Comparison of ENCODE assay signal across 13 cellular contexts in the genomic region with DNA sequence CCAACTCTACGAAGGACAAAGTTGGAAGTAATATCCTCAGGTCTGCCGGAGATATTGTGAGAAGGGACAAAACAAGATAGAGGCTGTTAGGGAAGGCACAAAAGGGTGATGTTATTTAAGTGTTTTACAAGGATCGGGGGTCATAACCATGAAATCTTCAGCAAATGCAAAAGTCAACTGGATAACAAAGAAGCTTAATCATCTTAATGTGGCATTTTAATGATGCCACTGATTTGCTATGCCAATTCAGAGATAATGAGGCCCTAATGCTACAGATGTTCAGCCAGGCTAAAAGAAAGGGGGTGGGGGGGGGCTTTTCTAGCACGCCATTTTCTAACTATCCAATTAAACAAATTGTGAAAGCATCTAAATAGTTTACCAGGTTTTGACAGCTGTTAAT.
DNase-seq lines count a peak whose midpoint lies in the region; ATAC-seq and TF ChIP-seq lines count a peak whose summit lies in the region.
"Had no signal": no experiment of that assay in that cellular context is flagged by ENCODE, and none has a peak within 500 bp of the region (broad histone marks: within the 10 kb centered on the region; RNA-seq: fewer than 3 reads in every experiment).

No MANE protein-coding gene starts in this region.

- intact Hi-C loops in CD4-positive, alpha-beta T cell (cut with DNase I, micrococcal nuclease), result loop anchor here (2.0 to 5.0 kb wide), 4 partner anchors 18 to 61 kb away; a partner anchor contains a TSS

- H3K36me3 ChIP-seq in DND-41 (ENCODE audit: insufficient read depth, low read length), result no peaks in the 10 kb centered on the region
- no peaks in the 10 kb centered on the region for H3K36me3 ChIP-seq in effector memory CD4-positive, alpha-beta T cell (ENCODE audit: control insufficient read depth, insufficient read depth, low read length)
- H3K36me3 ChIP-seq: transverse colon had no signal

- no peaks in the 10 kb centered on the region for H3K9me3 Mint-ChIP-seq in CD4-positive, alpha-beta T cell

- H3K4me3 ChIP-seq in DND-41 (ENCODE audit: low read depth in 1 of 2, low read length in 2 of 2), result no peak overlapping the region
- no peak overlapping the region for H3K4me3 ChIP-seq in effector memory CD4-positive, alpha-beta T cell (ENCODE audit: insufficient read depth, low read depth, low read length, poor library complexity, severe bottlenecking)
- H3K4me3 ChIP-seq: lung, smooth muscle cell, transverse colon had no signal

- H3K27ac Mint-ChIP-seq in CD4-positive, alpha-beta T cell, result peak overlapping the region; percentile 92

- peaks cover 17% of the 10 kb centered on the region for H3K4me1 ChIP-seq in DND-41 (ENCODE audit: insufficient read depth, low read length)
- H3K4me1 ChIP-seq in effector memory CD4-positive, alpha-beta T cell (ENCODE audit: control insufficient read depth, insufficient read depth, low read length, poor library complexity, severe bottlenecking), result peaks cover 23% of the 10 kb centered on the region
- H3K4me1 ChIP-seq: transverse colon had no signal

- H3K9me3 ChIP-seq in CD4-positive, alpha-beta T cell (ENCODE audit: control insufficient read depth, low read length), result no peaks in the 10 kb centered on the region
- no peaks in the 10 kb centered on the region for H3K9me3 ChIP-seq in DND-41 (ENCODE audit: insufficient read depth, low read length, severe bottlenecking)
- H3K9me3 ChIP-seq in effector memory CD4-positive, alpha-beta T cell (ENCODE audit: control insufficient read depth, low read length), result no peaks in the 10 kb centered on the region
- H3K9me3 ChIP-seq: transverse colon had no signal

- POLR2A ChIA-PET in CD4-positive, alpha-beta T cell (lab: Charles Lee), result interaction anchor here (0.7 to 3.0 kb wide), 10 partner anchors 9 to 125 kb away, joined by 3 to 13 read pairs (median 6); a partner anchor contains a TSS

- peaks cover 69% of the 10 kb centered on the region for H3K4me1 Mint-ChIP-seq in CD4-positive, alpha-beta T cell (ENCODE audit: low read depth)

- H4K20me1 ChIP-seq in DND-41 (ENCODE audit: insufficient read depth, low read length), result no peaks in the 10 kb centered on the region

- no peak for DNase-seq in CD4-positive, alpha-beta T cell
- DNase-seq in DND-41 (no peak), NCI-H82 (lab: John Stamatoyannopoulos, UW) (peak; percentile 83), NCI-H510A treated with DMSO at 0.1 percent for 48 hours (lab: John Stamatoyannopoulos, UW) (no peak), erythroblast (lab: John Stamatoyannopoulos, UW) (no peak)
- DNase-seq in effector memory CD4-positive, alpha-beta T cell, result no peak
- DNase-seq: nucleus accumbens, SIG-M5 had no signal

- CTCF ChIA-PET in CD4-positive, alpha-beta T cell (lab: Charles Lee), result interaction anchor here (1.7 kb wide), 1 partner anchor 179 kb away, joined by 3 read pairs; no protein-coding TSS in a partner anchor

- no peak for TF ChIP-seq POLR2A in erythroblast (IDR thresholded peaks at IDR 0.05; ENCODE audit: low read length)

- TF ChIP-seq CTCF in CD4-positive, alpha-beta T cell (IDR thresholded peaks at IDR 0.05), result no peak
- TF ChIP-seq CTCF in DND-41 (IDR thresholded peaks at IDR 0.05; ENCODE audit: borderline replicate concordance, extremely low read depth, low read length, poor library complexity, severe bottlenecking), result no peak

- no peaks in the 10 kb centered on the region for H3K27me3 Mint-ChIP-seq in CD4-positive, alpha-beta T cell

- no peak for ATAC-seq in CD4-positive, alpha-beta T cell (ENCODE audit: poor library complexity)
- ATAC-seq in DND-41 (ENCODE audit: insufficient read depth, low read depth) (no peak), HG02571 (IDR thresholded peaks at IDR 0.05; ENCODE audit: unreplicated experiment) (no peak), HG03432 (IDR thresholded peaks at IDR 0.05; ENCODE audit: unreplicated experiment) (no peak)

- H3K79me2 ChIP-seq in DND-41 (ENCODE audit: insufficient read depth, low read length), result no peaks in the 10 kb centered on the region

- peak overlapping the region; percentile 6; the same call in 1 of the 2 replicates for H2AFZ ChIP-seq in DND-41 (ENCODE audit: low read depth, low read length)

- H3K9ac ChIP-seq in DND-41 (ENCODE audit: low read depth, low read length), result no peak overlapping the region

- peak overlapping the region; percentile 58 for H3K27ac ChIP-seq in CD4-positive, alpha-beta T cell (ENCODE audit: low read depth, low read length)
- no peak overlapping the region; the same call in 1 of the 2 replicates for H3K27ac ChIP-seq in DND-41 (ENCODE audit: low read length)
- peak overlapping the region; percentile 62 for H3K27ac ChIP-seq in effector memory CD4-positive, alpha-beta T cell (ENCODE audit: insufficient read depth, low read length, poor library complexity, severe bottlenecking)
- H3K27ac ChIP-seq: transverse colon had no signal

- H3K4me2 ChIP-seq in DND-41 (ENCODE audit: insufficient read depth, low read length), result no peak overlapping the region
- H3K4me2 ChIP-seq: smooth muscle cell had no signal

- peak overlapping the region; percentile 39 for H3K4me3 Mint-ChIP-seq in CD4-positive, alpha-beta T cell

- H3K27me3 ChIP-seq in CD4-positive, alpha-beta T cell (ENCODE audit: control insufficient read depth, insufficient read depth, low read length), result no peaks in the 10 kb centered on the region
- no peaks in the 10 kb centered on the region for H3K27me3 ChIP-seq in DND-41 (ENCODE audit: insufficient read depth, low read length, poor library complexity)
- H3K27me3 ChIP-seq in effector memory CD4-positive, alpha-beta T cell (replicated peaks; ENCODE audit: control insufficient read depth, insufficient read depth, low read length, poor library complexity, severe bottlenecking), result no peaks in the 10 kb centered on the region

- peaks cover 31% of the 10 kb centered on the region for H3K36me3 Mint-ChIP-seq in CD4-positive, alpha-beta T cell (ENCODE audit: low read depth)
